In the genomic region with DNA sequence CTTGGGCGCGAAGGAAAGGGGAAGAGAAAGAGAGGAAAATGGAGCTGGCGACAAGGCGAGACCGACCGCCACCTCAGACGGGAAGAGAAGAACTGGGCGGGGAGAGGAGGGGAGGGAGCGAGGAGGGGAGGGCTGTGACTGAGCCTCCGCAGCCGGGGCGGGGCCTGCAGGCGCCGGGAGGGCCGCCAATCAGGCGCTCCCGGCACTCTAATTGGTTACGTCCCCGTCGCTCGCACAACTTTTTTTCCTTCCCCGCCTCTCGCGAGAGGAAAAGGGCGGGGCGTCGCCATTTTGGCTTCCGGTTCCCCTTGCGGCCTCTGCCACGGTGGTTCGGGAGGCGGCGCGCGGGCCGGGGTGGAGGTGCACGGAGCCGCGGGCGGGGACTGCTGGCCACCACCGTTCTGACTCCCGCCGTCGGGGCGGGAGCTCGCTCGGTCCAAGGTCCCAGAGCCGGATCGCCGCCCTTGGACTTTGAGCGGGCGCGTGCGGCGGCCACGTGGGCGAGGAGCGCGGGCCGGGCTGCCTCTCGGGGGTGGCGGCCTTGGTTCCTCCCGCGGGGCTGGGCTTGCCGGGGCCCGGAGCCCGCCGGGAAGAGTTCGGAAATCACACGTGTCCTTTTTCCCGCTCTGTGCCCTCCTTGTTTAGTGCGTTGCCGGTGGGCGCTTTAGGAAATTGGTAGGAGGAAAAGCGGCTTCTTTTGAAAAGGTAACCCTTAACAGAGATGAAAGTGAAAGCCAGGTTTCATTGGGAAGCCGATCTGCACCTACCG, we compare ENCODE assay signal across 1 cellular context.
TF ChIP-seq lines count a peak whose summit lies in the region.

TSS of gene GDI2 (minus strand) at position 94 of the 769 bp plus-strand sequence. CDS start 176 bp downstream, outside the sequence.

TF ChIP-seq in HepG2, 621 proteins besides CTCF, POLR2A, EP300 and RAD21 (continued from another document and continues in another):
- TF ChIP-seq ZNF646 (CRISPR knock-in tag; IDR thresholded peaks at IDR 0.05) (no peak), EED (CRISPR knock-in tag; IDR thresholded peaks at IDR 0.05) (peak; percentile 85; the same call in 1 of the 2 replicates), ZNF737 (CRISPR knock-in tag; IDR thresholded peaks at IDR 0.05; ENCODE audit: borderline replicate concordance) (no peak; the same call in 1 of the 2 replicates), U2AF2 (IDR thresholded peaks at IDR 0.05; ENCODE audit: low read depth, low read length) (no peak), MTF1 (CRISPR knock-in tag; IDR thresholded peaks at IDR 0.05) (peak; percentile 86), GLI4 (CRISPR knock-in tag; IDR thresholded peaks at IDR 0.05; ENCODE audit: borderline replicate concordance) (peak; percentile 77; the same call in 1 of the 2 replicates), TGIF2 (CRISPR knock-in tag; IDR thresholded peaks at IDR 0.05) (no peak), ZNF547 (CRISPR knock-in tag; IDR thresholded peaks at IDR 0.05) (peak; percentile 95), MAFF (IDR thresholded peaks at IDR 0.05; ENCODE audit: low read depth, low read length) (no peak), ZNF747 (CRISPR knock-in tag; IDR thresholded peaks at IDR 0.05; ENCODE audit: borderline replicate concordance) (peak; percentile 70; the same call in 1 of the 2 replicates), SP5 (CRISPR knock-in tag; IDR thresholded peaks at IDR 0.05; ENCODE audit: borderline replicate concordance, low read depth) (peak; percentile 69), HNRNPUL1 (IDR thresholded peaks at IDR 0.05; ENCODE audit: low read depth, low read length) (0 out of 2 replicates have a peak, but pooled peaks have one; percentile 17), HES4 (CRISPR knock-in tag; IDR thresholded peaks at IDR 0.05; ENCODE audit: borderline replicate concordance) (peak; percentile 97), REPIN1 (CRISPR knock-in tag; IDR thresholded peaks at IDR 0.05; ENCODE audit: borderline replicate concordance, low read depth) (peak; percentile 97), MED1 (CRISPR knock-in tag; IDR thresholded peaks at IDR 0.05) (peak; percentile 91), RFX1 (IDR thresholded peaks at IDR 0.05) (no peak), AKAP8 (CRISPR knock-in tag; IDR thresholded peaks at IDR 0.05) (peak; percentile 82; the same call in 1 of the 2 replicates), MYNN (CRISPR knock-in tag; IDR thresholded peaks at IDR 0.05; ENCODE audit: low read depth) (peak; percentile 89), REL (CRISPR knock-in tag; conservative IDR thresholded peaks at IDR 0.05) (peak; percentile 90; the same call in 1 of the 2 replicates), PRMT3 (CRISPR knock-in tag; IDR thresholded peaks at IDR 0.05; ENCODE audit: borderline replicate concordance, low read depth) (no peak; the same call in 1 of the 2 replicates), ZFP82 (CRISPR knock-in tag; IDR thresholded peaks at IDR 0.05; ENCODE audit: borderline replicate concordance) (peak; percentile 99), FOSL1 (CRISPR knock-in tag; IDR thresholded peaks at IDR 0.05; ENCODE audit: borderline replicate concordance) (no peak), ZSCAN30 (CRISPR knock-in tag; IDR thresholded peaks at IDR 0.05) (peak; percentile 88; the same call in 1 of the 2 replicates), ZFP36L2 (CRISPR knock-in tag; IDR thresholded peaks at IDR 0.05) (no peak), ZBTB38 (CRISPR knock-in tag; IDR thresholded peaks at IDR 0.05) (peak; percentile 90), HDAC2 (CRISPR knock-in tag; IDR thresholded peaks at IDR 0.05) (peak; percentile 82), KDM4B (CRISPR knock-in tag; IDR thresholded peaks at IDR 0.05) (no peak), PPARG (CRISPR knock-in tag; conservative IDR thresholded peaks at IDR 0.05) (peak; percentile 60), KAT8 (CRISPR knock-in tag; IDR thresholded peaks at IDR 0.05) (peak; percentile 89), TEAD2 (CRISPR knock-in tag; IDR thresholded peaks at IDR 0.05) (peak; percentile 90; the same call in 1 of the 2 replicates), ZMYM2 (CRISPR knock-in tag; IDR thresholded peaks at IDR 0.05) (peak; percentile 78), NFKB2 (CRISPR knock-in tag; IDR thresholded peaks at IDR 0.05; ENCODE audit: borderline replicate concordance) (peak; percentile 98), ATF2 (CRISPR knock-in tag; IDR thresholded peaks at IDR 0.05) (no peak), TBL1XR1 (IDR thresholded peaks at IDR 0.05; ENCODE audit: borderline replicate concordance, low read length, partially characterized antibody) (no peak), RNF2 (conservative IDR thresholded peaks at IDR 0.05; ENCODE audit: low read depth) (peak; percentile 99), ZNF207 (IDR thresholded peaks at IDR 0.05; ENCODE audit: borderline replicate concordance) (no peak)
- TF ChIP-seq, protein P1, sequence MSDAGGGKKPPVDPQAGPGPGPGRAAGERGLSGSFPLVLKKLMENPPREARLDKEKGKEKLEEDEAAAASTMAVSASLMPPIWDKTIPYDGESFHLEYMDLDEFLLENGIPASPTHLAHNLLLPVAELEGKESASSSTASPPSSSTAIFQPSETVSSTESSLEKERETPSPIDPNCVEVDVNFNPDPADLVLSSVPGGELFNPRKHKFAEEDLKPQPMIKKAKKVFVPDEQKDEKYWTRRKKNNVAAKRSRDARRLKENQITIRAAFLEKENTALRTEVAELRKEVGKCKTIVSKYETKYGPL (CRISPR knock-in tag; IDR thresholded peaks at IDR 0.05), result peak; percentile 73; the same call in 1 of the 2 replicates
- TF ChIP-seq, protein P2, sequence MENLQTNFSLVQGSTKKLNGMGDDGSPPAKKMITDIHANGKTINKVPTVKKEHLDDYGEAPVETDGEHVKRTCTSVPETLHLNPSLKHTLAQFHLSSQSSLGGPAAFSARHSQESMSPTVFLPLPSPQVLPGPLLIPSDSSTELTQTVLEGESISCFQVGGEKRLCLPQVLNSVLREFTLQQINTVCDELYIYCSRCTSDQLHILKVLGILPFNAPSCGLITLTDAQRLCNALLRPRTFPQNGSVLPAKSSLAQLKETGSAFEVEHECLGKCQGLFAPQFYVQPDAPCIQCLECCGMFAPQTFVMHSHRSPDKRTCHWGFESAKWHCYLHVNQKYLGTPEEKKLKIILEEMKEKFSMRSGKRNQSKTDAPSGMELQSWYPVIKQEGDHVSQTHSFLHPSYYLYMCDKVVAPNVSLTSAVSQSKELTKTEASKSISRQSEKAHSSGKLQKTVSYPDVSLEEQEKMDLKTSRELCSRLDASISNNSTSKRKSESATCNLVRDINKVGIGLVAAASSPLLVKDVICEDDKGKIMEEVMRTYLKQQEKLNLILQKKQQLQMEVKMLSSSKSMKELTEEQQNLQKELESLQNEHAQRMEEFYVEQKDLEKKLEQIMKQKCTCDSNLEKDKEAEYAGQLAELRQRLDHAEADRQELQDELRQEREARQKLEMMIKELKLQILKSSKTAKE (CRISPR knock-in tag; IDR thresholded peaks at IDR 0.05; ENCODE audit: borderline replicate concordance), result peak; percentile 71
- TF ChIP-seq, protein P3, sequence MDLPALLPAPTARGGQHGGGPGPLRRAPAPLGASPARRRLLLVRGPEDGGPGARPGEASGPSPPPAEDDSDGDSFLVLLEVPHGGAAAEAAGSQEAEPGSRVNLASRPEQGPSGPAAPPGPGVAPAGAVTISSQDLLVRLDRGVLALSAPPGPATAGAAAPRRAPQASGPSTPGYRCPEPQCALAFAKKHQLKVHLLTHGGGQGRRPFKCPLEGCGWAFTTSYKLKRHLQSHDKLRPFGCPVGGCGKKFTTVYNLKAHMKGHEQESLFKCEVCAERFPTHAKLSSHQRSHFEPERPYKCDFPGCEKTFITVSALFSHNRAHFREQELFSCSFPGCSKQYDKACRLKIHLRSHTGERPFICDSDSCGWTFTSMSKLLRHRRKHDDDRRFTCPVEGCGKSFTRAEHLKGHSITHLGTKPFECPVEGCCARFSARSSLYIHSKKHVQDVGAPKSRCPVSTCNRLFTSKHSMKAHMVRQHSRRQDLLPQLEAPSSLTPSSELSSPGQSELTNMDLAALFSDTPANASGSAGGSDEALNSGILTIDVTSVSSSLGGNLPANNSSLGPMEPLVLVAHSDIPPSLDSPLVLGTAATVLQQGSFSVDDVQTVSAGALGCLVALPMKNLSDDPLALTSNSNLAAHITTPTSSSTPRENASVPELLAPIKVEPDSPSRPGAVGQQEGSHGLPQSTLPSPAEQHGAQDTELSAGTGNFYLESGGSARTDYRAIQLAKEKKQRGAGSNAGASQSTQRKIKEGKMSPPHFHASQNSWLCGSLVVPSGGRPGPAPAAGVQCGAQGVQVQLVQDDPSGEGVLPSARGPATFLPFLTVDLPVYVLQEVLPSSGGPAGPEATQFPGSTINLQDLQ (CRISPR knock-in tag; IDR thresholded peaks at IDR 0.05), result peak; percentile 96
- TF ChIP-seq, protein P4, sequence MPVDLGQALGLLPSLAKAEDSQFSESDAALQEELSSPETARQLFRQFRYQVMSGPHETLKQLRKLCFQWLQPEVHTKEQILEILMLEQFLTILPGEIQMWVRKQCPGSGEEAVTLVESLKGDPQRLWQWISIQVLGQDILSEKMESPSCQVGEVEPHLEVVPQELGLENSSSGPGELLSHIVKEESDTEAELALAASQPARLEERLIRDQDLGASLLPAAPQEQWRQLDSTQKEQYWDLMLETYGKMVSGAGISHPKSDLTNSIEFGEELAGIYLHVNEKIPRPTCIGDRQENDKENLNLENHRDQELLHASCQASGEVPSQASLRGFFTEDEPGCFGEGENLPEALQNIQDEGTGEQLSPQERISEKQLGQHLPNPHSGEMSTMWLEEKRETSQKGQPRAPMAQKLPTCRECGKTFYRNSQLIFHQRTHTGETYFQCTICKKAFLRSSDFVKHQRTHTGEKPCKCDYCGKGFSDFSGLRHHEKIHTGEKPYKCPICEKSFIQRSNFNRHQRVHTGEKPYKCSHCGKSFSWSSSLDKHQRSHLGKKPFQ (CRISPR knock-in tag; IDR thresholded peaks at IDR 0.05; ENCODE audit: insufficient replicate concordance), result peak; percentile 91
- TF ChIP-seq, protein P5, sequence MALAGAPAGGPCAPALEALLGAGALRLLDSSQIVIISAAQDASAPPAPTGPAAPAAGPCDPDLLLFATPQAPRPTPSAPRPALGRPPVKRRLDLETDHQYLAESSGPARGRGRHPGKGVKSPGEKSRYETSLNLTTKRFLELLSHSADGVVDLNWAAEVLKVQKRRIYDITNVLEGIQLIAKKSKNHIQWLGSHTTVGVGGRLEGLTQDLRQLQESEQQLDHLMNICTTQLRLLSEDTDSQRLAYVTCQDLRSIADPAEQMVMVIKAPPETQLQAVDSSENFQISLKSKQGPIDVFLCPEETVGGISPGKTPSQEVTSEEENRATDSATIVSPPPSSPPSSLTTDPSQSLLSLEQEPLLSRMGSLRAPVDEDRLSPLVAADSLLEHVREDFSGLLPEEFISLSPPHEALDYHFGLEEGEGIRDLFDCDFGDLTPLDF (CRISPR knock-in tag; IDR thresholded peaks at IDR 0.05), result peak; percentile 92
- TF ChIP-seq, protein P6, sequence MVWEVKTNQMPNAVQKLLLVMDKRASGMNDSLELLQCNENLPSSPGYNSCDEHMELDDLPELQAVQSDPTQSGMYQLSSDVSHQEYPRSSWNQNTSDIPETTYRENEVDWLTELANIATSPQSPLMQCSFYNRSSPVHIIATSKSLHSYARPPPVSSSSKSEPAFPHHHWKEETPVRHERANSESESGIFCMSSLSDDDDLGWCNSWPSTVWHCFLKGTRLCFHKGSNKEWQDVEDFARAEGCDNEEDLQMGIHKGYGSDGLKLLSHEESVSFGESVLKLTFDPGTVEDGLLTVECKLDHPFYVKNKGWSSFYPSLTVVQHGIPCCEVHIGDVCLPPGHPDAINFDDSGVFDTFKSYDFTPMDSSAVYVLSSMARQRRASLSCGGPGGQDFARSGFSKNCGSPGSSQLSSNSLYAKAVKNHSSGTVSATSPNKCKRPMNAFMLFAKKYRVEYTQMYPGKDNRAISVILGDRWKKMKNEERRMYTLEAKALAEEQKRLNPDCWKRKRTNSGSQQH (CRISPR knock-in tag; IDR thresholded peaks at IDR 0.05; ENCODE audit: low read depth), result peak; percentile 25; the same call in 1 of the 2 replicates
